Comparison of ENCODE assay signal across 11 cellular contexts in genomic region chr17:76687278-76688164, GRCh38. TPM values are rescaled to one million over a fixed set of nuclear protein-coding genes. Genes with fewer than 3 reads are reported as not detected.
A peak's percentile ranks its signal among the peaks of the same experiment; 100 is the strongest.
DNase-seq lines count a peak whose midpoint lies in the region; ATAC-seq and TF ChIP-seq lines count a peak whose summit lies in the region.
"Had no signal": no experiment of that assay in that cellular context is flagged by ENCODE, and none has a peak within 500 bp of the region (broad histone marks: within the 10 kb centered on the region; RNA-seq: fewer than 3 reads in every experiment).

No MANE protein-coding gene starts in this region.

- H3K9ac ChIP-seq in BLaER1: peak overlapping the region; percentile 53

- DNase-seq in chondrocyte (ENCODE audit: low spot score): no peak
- DNase-seq in left lung: no peak
- no peak for DNase-seq in sciatic nerve (ENCODE audit: low spot score)
- DNase-seq in KBM-7: no peak
- DNase-seq in SHP77 (lab: John Stamatoyannopoulos, UW): no peak
- DNase-seq: T-helper 17 cell had no signal

- H3K36me3 Mint-ChIP-seq in chondrocyte (ENCODE audit: low read depth): peaks cover 4% of the 10 kb centered on the region

- H3K4me1 Mint-ChIP-seq in chondrocyte (ENCODE audit: low read depth): peaks cover 56% of the 10 kb centered on the region

- TF ChIP-seq CTCF in chondrocyte (IDR thresholded peaks at IDR 0.05) (no peak), left lung (IDR thresholded peaks at IDR 0.05) (no peak)

- H3K9me3 ChIP-seq in BLaER1 (no peaks in the 10 kb centered on the region), left lung (no peaks in the 10 kb centered on the region)
- H3K9me3 ChIP-seq: neutrophil had no signal

- peak overlapping the region; percentile 45 for H3K4me3 Mint-ChIP-seq in chondrocyte (ENCODE audit: unreplicated experiment)
- H3K4me3 Mint-ChIP-seq: T-helper 17 cell had no signal

- H3K27ac ChIP-seq in BLaER1 (peak overlapping the region; percentile 67), left lung (peak overlapping the region; percentile 73 to 79)
- H3K27ac ChIP-seq: neutrophil had no signal

- H3K4me1 ChIP-seq in BLaER1: peaks cover 89% of the 10 kb centered on the region
- peaks cover 4 to 8% of the 10 kb centered on the region in 2 donors for H3K4me1 ChIP-seq in left lung

- no peak overlapping the region for H3K4me3 ChIP-seq in BLaER1
- no peak overlapping the region for H3K4me3 ChIP-seq in left lung
- H3K4me3 ChIP-seq: K562 had no signal

- H3K27me3 ChIP-seq in BLaER1 (no peaks in the 10 kb centered on the region), left lung (no peaks in the 10 kb centered on the region)
- H3K27me3 ChIP-seq: neutrophil had no signal

- H3K9me3 Mint-ChIP-seq in chondrocyte (ENCODE audit: low read depth): no peaks in the 10 kb centered on the region

- peak overlapping the region; percentile 97 for H3K27ac Mint-ChIP-seq in chondrocyte (ENCODE audit: unreplicated experiment)
- H3K27ac Mint-ChIP-seq: T-helper 17 cell had no signal

- in situ Hi-C loops in KBM-7 (cut with MboI; ENCODE audit: low pct_unique_long_range_greater_than_20kb, low sequenced_read_pairs): no loop called here

- H3K27me3 Mint-ChIP-seq in chondrocyte (ENCODE audit: low read depth): no peaks in the 10 kb centered on the region

- intact Hi-C loops in left lung (cut with DNase I): no loop called here
- intact Hi-C loops in sciatic nerve (cut with DNase I): no loop called here

- peaks cover 15% of the 10 kb centered on the region; the same call in 1 of the 2 replicates for H3K36me3 ChIP-seq in BLaER1
- peaks cover 0 to 15% of the 10 kb centered on the region in 2 donors for H3K36me3 ChIP-seq in left lung
- H3K36me3 ChIP-seq: neutrophil had no signal

- peak; percentile 46 for ATAC-seq in left lung
- ATAC-seq in sciatic nerve: peak; percentile 79
- no peak for ATAC-seq in GM19467 (IDR thresholded peaks at IDR 0.05; ENCODE audit: unreplicated experiment)
- ATAC-seq in GM21723 (IDR thresholded peaks at IDR 0.05; ENCODE audit: unreplicated experiment): no peak
- ATAC-seq: T-helper 17 cell had no signal

- H4K20me1 ChIP-seq in BLaER1: peaks cover 20% of the 10 kb centered on the region

- peak overlapping the region; percentile 90 for H3K4me2 ChIP-seq in BLaER1

RNA-seq across cellular contexts. Expression of gene MXRA7, which starts 23.2 kb away (rescaled TPM):
- 141 to 200 TPM (median 197 TPM) in 3 replicates for total RNA-seq in chondrocyte
- total RNA-seq in left lung: 100 to 1,000 TPM in 1 of 2 donors, 10 to 100 TPM in 1; 83.2 to 211 TPM
- total RNA-seq in sciatic nerve: 185 TPM

RNA-seq across cellular contexts. Expression of gene JMJD6, which starts 38.9 kb away (rescaled TPM):
- total RNA-seq in chondrocyte (22.4 to 27.2 TPM (median 25.0 TPM) in 3 replicates), left lung (10 to 100 TPM; 23.5 to 35.9 TPM), sciatic nerve (37.2 TPM)

RNA-seq across cellular contexts. Expression of gene METTL23, which starts 39.1 kb away (rescaled TPM):
- total RNA-seq in chondrocyte (24.3 to 28.4 TPM (median 27.0 TPM) in 3 replicates), left lung (10 to 100 TPM; 30.6 to 33.5 TPM), sciatic nerve (29.1 TPM)

RNA-seq across cellular contexts. Expression of gene ST6GALNAC1, which starts 44.0 kb away (rescaled TPM):
- total RNA-seq in chondrocyte (not detected in 3 replicates), left lung (10 to 100 TPM; 21.0 to 46.0 TPM), sciatic nerve (1.8 TPM)

RNA-seq across cellular contexts. Expression of gene SRSF2, which starts 49.6 kb away (rescaled TPM):
- total RNA-seq in chondrocyte: 94.4 to 183 TPM (median 95.2 TPM) in 3 replicates
- total RNA-seq in left lung: 100 to 1,000 TPM; 114 to 174 TPM
- total RNA-seq in sciatic nerve: 154 TPM

Comparison
In these comparisons a context has a peak if more than half of its experiments do, and no peak if none do; other contexts are left out.
1. ATAC-seq: peak in left lung (single experiment) and sciatic nerve (single experiment); none in GM19467 (single experiment) and GM21723 (single experiment).